Comparison of ENCODE assay signal across 13 cellular contexts in genomic region chr10:52437205-52437646, GRCh38.
DNase-seq lines count a peak whose midpoint lies in the region; ATAC-seq, FAIRE-seq and TF ChIP-seq lines count a peak whose summit lies in the region.
"Had no signal": no experiment of that assay in that cellular context is flagged by ENCODE, and none has a peak within 500 bp of the region (broad histone marks: within the 10 kb centered on the region; RNA-seq: fewer than 3 reads in every experiment).

No MANE protein-coding gene starts in this region.

- FAIRE-seq in GM12891 (lab: Jason Lieb, UNC): no peak
- FAIRE-seq: TTC549 had no signal

- DNase-seq in globus pallidus (ENCODE audit: low spot score): peak; percentile 2
- no peak for DNase-seq in ecto neural progenitor cell (ENCODE audit: low spot score)
- no peak for DNase-seq in NCI-H748 (lab: John Stamatoyannopoulos, UW; ENCODE audit: unreplicated experiment)
- DNase-seq in ACHN: no peak
- DNase-seq in GM12891 (ENCODE audit: insufficient read length, low spot score): no peak
- DNase-seq: DMS153; H7; spleen; stimulated activated naive CD4-positive, alpha-beta T cell had no signal

- no peak for TF ChIP-seq POLR2A in GM12891 (IDR thresholded peaks at IDR 0.05; ENCODE audit: low read depth, low read length)

- ATAC-seq in GM18867 (IDR thresholded peaks at IDR 0.05; ENCODE audit: unreplicated experiment) (peak; percentile 98), GM21737 (IDR thresholded peaks at IDR 0.05; ENCODE audit: unreplicated experiment) (peak; percentile 91), HG03280 (IDR thresholded peaks at IDR 0.05; ENCODE audit: unreplicated experiment) (peak; percentile 91)

- in situ Hi-C loops in ACHN (cut with HindIII; ENCODE audit: low pct_ligation_motif_present, low pct_unique_long_range_greater_than_20kb, low sequenced_read_pairs): no loop called here

TF ChIP-seq in GM12891, 5 proteins besides CTCF, POLR2A, EP300 and RAD21:
- TF ChIP-seq POLR2AphosphoS5 (IDR thresholded peaks at IDR 0.05; ENCODE audit: low read depth, low read length) (no peak), SPI1 (IDR thresholded peaks at IDR 0.05; ENCODE audit: low read depth, low read length) (no peak), POU2F2 (IDR thresholded peaks at IDR 0.05; ENCODE audit: low read depth, low read length) (no peak), PAX5 (IDR thresholded peaks at IDR 0.05; ENCODE audit: insufficient read depth, low read length, severe bottlenecking) (no peak), TAF1 (IDR thresholded peaks at IDR 0.05; ENCODE audit: low read depth, low read length) (no peak)
